In the genomic region with DNA sequence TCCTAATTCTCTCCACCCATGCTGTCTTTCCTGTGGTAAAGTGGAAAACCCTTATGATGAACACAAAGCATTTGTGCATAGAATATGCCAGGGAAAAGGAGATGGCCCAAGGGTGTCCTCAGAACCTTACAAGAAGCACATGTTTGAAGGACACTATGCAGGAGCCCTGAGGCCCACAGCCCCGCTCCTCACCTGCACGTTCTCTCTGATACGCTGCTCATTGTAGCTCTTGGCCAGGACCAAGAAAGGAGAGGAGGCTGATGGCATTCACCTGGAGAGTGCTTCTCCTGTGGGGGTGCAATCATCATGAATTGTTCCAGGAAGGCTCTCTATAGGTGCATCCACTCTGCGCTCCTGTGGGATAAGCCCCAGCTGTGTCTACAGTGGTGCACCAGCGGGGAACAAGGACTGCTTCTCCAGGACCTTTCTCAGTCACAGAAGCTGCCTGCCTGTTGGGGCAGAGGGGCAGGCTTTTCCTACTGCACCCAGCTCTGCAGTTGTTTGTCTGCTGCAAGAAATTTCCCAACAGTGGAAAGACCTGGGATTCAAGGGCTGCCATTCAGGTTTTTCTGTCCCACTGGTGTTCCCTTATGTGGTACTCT, we compare ENCODE assay signal across 17 cellular contexts. TPM values are rescaled to one million over a fixed set of nuclear protein-coding genes. Genes with fewer than 3 reads are reported as not detected.
A peak's percentile ranks its signal among the peaks of the same experiment; 100 is the strongest.
DNase-seq lines count a peak whose midpoint lies in the region; ATAC-seq and TF ChIP-seq lines count a peak whose summit lies in the region.
"Had no signal": no experiment of that assay in that cellular context is flagged by ENCODE, and none has a peak within 500 bp of the region (broad histone marks: within the 10 kb centered on the region; RNA-seq: fewer than 3 reads in every experiment).

No MANE protein-coding gene starts in this region.

- H3K27ac Mint-ChIP-seq in stimulated activated effector memory CD8-positive, alpha-beta T cell treated with anti-CD3 and anti-CD28 coated beads, Interleukin-12 subunit alpha, Interleukin-12 subunit beta, amount 100 ng/mL, for 72 hours: no peak overlapping the region
- H3K27ac Mint-ChIP-seq: CD8-positive, alpha-beta memory T cell; GM23338 had no signal

- 54 to 75% methylated on average over 4 to 5 of the region's 5 CpGs for WGBS in body of pancreas, 2 donors

- peak; percentile 21 to 59 (median 45) for TF ChIP-seq POLR2A in body of pancreas (IDR thresholded peaks at IDR 0.05)

- H3K9me3 ChIP-seq in body of pancreas: no peaks in the 10 kb centered on the region
- H3K9me3 ChIP-seq: BLaER1, Caco-2 had no signal

- peaks cover 41% of the 10 kb centered on the region for H3K4me1 ChIP-seq in body of pancreas

- no peaks in the 10 kb centered on the region for H3K27me3 ChIP-seq in body of pancreas
- H3K27me3 ChIP-seq: BLaER1 had no signal

- intact Hi-C loops in body of pancreas (cut with DNase I): no loop called here

- H3K4me1 Mint-ChIP-seq in stimulated activated effector memory CD8-positive, alpha-beta T cell treated with anti-CD3 and anti-CD28 coated beads, Interleukin-12 subunit alpha, Interleukin-12 subunit beta, amount 100 ng/mL, for 72 hours: no peaks in the 10 kb centered on the region
- H3K4me1 Mint-ChIP-seq: CD8-positive, alpha-beta memory T cell had no signal

- no peak overlapping the region for H3K4me3 Mint-ChIP-seq in stimulated activated effector memory CD8-positive, alpha-beta T cell treated with anti-CD3 and anti-CD28 coated beads, Interleukin-12 subunit alpha, Interleukin-12 subunit beta, amount 100 ng/mL, for 72 hours
- H3K4me3 Mint-ChIP-seq: CD8-positive, alpha-beta memory T cell; GM23338 had no signal

- no peak for TF ChIP-seq CTCF in body of pancreas (IDR thresholded peaks at IDR 0.05)

- H3K9me3 Mint-ChIP-seq in stimulated activated effector memory CD8-positive, alpha-beta T cell treated with anti-CD3 and anti-CD28 coated beads, Interleukin-12 subunit alpha, Interleukin-12 subunit beta, amount 100 ng/mL, for 72 hours: no peaks in the 10 kb centered on the region

- peak; percentile 42 for ATAC-seq in body of pancreas
- peak; percentile 5 for ATAC-seq in left lobe of liver
- ATAC-seq in stimulated activated effector memory CD8-positive, alpha-beta T cell treated with anti-CD3 and anti-CD28 coated beads, Interleukin-12 subunit alpha, Interleukin-12 subunit beta, amount 100 ng/mL, for 72 hours: peak; percentile 36
- ATAC-seq in HG03565 (IDR thresholded peaks at IDR 0.05; ENCODE audit: unreplicated experiment): no peak

- H3K4me3 ChIP-seq in body of pancreas: no peak overlapping the region
- H3K4me3 ChIP-seq: BLaER1, GM23338 had no signal

- peak; percentile 7 for DNase-seq in NCI-H146 (lab: John Stamatoyannopoulos, UW)
- DNase-seq in NCI-H146 treated with DMSO at 0.1 percent for 48 hours (lab: John Stamatoyannopoulos, UW; ENCODE audit: unreplicated experiment): no peak
- peak; percentile 62 to 87 (median 84) for DNase-seq in body of pancreas
- no peak for DNase-seq in left lobe of liver (ENCODE audit: low spot score)
- no peak for DNase-seq in stimulated activated effector memory CD8-positive, alpha-beta T cell treated with anti-CD3 and anti-CD28 coated beads, Interleukin-12 subunit alpha, Interleukin-12 subunit beta, amount 100 ng/mL, for 72 hours (ENCODE audit: low spot score in 2 of 2)
- DNase-seq in hypothalamus (lab: John Stamatoyannopoulos, UW): no peak
- no peak for DNase-seq in GM19240 (ENCODE audit: insufficient read length, low spot score)
- DNase-seq: AML-193; Caco-2; CD8-positive, alpha-beta memory T cell; DMS53; GF-D8; H7 had no signal

- no peaks in the 10 kb centered on the region for H3K36me3 ChIP-seq in body of pancreas (replicated peaks in 1 of 2; ENCODE audit: insufficient read depth in 1 of 2, low read depth in 2 of 2)
- H3K36me3 ChIP-seq: BLaER1 had no signal

- no peaks in the 10 kb centered on the region for H3K36me3 Mint-ChIP-seq in stimulated activated effector memory CD8-positive, alpha-beta T cell treated with anti-CD3 and anti-CD28 coated beads, Interleukin-12 subunit alpha, Interleukin-12 subunit beta, amount 100 ng/mL, for 72 hours
- H3K36me3 Mint-ChIP-seq: CD8-positive, alpha-beta memory T cell had no signal

- H3K27ac ChIP-seq in body of pancreas: peak overlapping the region; percentile 38 to 87 (median 84)
- H3K27ac ChIP-seq: 22Rv1, BLaER1 had no signal

RNA-seq across cellular contexts. Expression of a gene that starts 19.9 kb away (rescaled TPM):
- 1 to 10 TPM; 3.1 to 5.6 TPM for total RNA-seq in body of pancreas
- total RNA-seq in left lobe of liver: 1,010 TPM
- total RNA-seq: CD8-positive, alpha-beta memory T cell; H7 had no signal

RNA-seq across cellular contexts. Expression of a gene that starts 20.5 kb away (rescaled TPM):
- total RNA-seq in body of pancreas (10 to 100 TPM; 18.9 to 49.4 TPM), left lobe of liver (379 TPM)

Comparison
In these comparisons a context has a peak if more than half of its experiments do, and no peak if none do; other contexts are left out.
1. DNase-seq: peak in NCI-H146 (single experiment) and body of pancreas (4 of 4); none in NCI-H146 treated with DMSO at 0.1 percent for 48 hours (single experiment), left lobe of liver (single experiment), stimulated activated effector memory CD8-positive, alpha-beta T cell treated with anti-CD3 and anti-CD28 coated beads, Interleukin-12 subunit alpha, Interleukin-12 subunit beta, amount 100 ng/mL, for 72 hours (0 of 2), hypothalamus (0 of 51) and GM19240 (single experiment).
2. RNA of a gene that starts 19.9 kb away (total RNA-seq): 1,010 TPM in left lobe of liver (single experiment); 3.1 to 5.6 TPM in body of pancreas; every median in the first group is over 100 times any median in the second.